Comparison of ENCODE assay signal across 8 cellular contexts in genomic region chr15:23497710-23498111, GRCh38. TPM values are rescaled to one million over a fixed set of nuclear protein-coding genes. Genes with fewer than 3 reads are reported as not detected.
DNase-seq lines count a peak whose midpoint lies in the region; ATAC-seq and TF ChIP-seq lines count a peak whose summit lies in the region.

No MANE protein-coding gene starts in this region.

- no peaks in the 10 kb centered on the region for H3K79me2 ChIP-seq in GM23248 (ENCODE audit: insufficient read depth)

- H3K27ac ChIP-seq in GM23248 (no peak overlapping the region), RWPE2 (ENCODE audit: poor library complexity, severe bottlenecking) (no peak overlapping the region)

- ATAC-seq in RWPE2 (ENCODE audit: low read depth) = 0 out of 3 replicates have a peak, but pooled peaks have one; percentile 46
- no peak for ATAC-seq in GM21825 (IDR thresholded peaks at IDR 0.05; ENCODE audit: unreplicated experiment)
- no peak for ATAC-seq in GM18870 (IDR thresholded peaks at IDR 0.05; ENCODE audit: unreplicated experiment)
- no peak for ATAC-seq in activated CD8-positive, alpha-beta memory T cell treated with anti-CD3 and anti-CD28 coated beads, Interleukin-2, amount 10 ng/mL, durations not matched to agents 7 days and 5 days

- no peaks in the 10 kb centered on the region for H3F3A ChIP-seq in GM23248 (ENCODE audit: insufficient read depth)

- H3K9me2 ChIP-seq in GM23248 (ENCODE audit: insufficient read depth) = no peaks in the 10 kb centered on the region

- H3K9me3 ChIP-seq in GM23248 (ENCODE audit: low read depth) (no peaks in the 10 kb centered on the region), RWPE2 (ENCODE audit: severe bottlenecking) (no peaks in the 10 kb centered on the region)

- in situ Hi-C loops in GM23248 (cut with MboI) = no loop called here

- H3K4me1 ChIP-seq in GM23248 (ENCODE audit: insufficient read depth) = no peaks in the 10 kb centered on the region
- no peaks in the 10 kb centered on the region for H3K4me1 ChIP-seq in RWPE2 (ENCODE audit: insufficient read depth, poor library complexity, severe bottlenecking)

- H3K27me3 Mint-ChIP-seq in activated CD8-positive, alpha-beta memory T cell treated with anti-CD3 and anti-CD28 coated beads, Interleukin-2, amount 10 ng/mL, durations not matched to agents 7 days and 5 days = no peaks in the 10 kb centered on the region

- peak; percentile 48 for TF ChIP-seq CTCF in RWPE2 (IDR thresholded peaks at IDR 0.05; ENCODE audit: poor library complexity, severe bottlenecking)

- no peak overlapping the region for H3K9ac ChIP-seq in GM23248

- H3K36me3 ChIP-seq in GM23248 (ENCODE audit: low read depth) (no peaks in the 10 kb centered on the region), RWPE2 (ENCODE audit: low read depth) (no peaks in the 10 kb centered on the region)

- CTCF ChIA-PET in activated CD8-positive, alpha-beta memory T cell treated with anti-CD3 and anti-CD28 coated beads, Interleukin-2, amount 10 ng/mL, durations not matched to agents 7 days and 5 days (lab: Charles Lee) = no interaction called here

- H3K9me3 Mint-ChIP-seq in activated CD8-positive, alpha-beta memory T cell treated with anti-CD3 and anti-CD28 coated beads, Interleukin-2, amount 10 ng/mL, durations not matched to agents 7 days and 5 days (ENCODE audit: low read depth) = no peaks in the 10 kb centered on the region

- H2AFZ ChIP-seq in GM23248 = no peak overlapping the region

- no peaks in the 10 kb centered on the region for H3K4me1 Mint-ChIP-seq in activated CD8-positive, alpha-beta memory T cell treated with anti-CD3 and anti-CD28 coated beads, Interleukin-2, amount 10 ng/mL, durations not matched to agents 7 days and 5 days

- no peaks in the 10 kb centered on the region for H3K27me3 ChIP-seq in GM23248 (replicated peaks; ENCODE audit: insufficient read depth)
- H3K27me3 ChIP-seq in RWPE2 (ENCODE audit: insufficient read depth, poor library complexity, severe bottlenecking) = peaks cover 2% of the 10 kb centered on the region

- H4K20me1 ChIP-seq in GM23248 (ENCODE audit: insufficient read depth) = no peaks in the 10 kb centered on the region

- H3K4me3 ChIP-seq in GM23248 (no peak overlapping the region), RWPE2 (ENCODE audit: severe bottlenecking) (no peak overlapping the region)

- H3K27ac Mint-ChIP-seq in activated CD8-positive, alpha-beta memory T cell treated with anti-CD3 and anti-CD28 coated beads, Interleukin-2, amount 10 ng/mL, durations not matched to agents 7 days and 5 days = no peak overlapping the region

- DNase-seq in Ammon's horn (ENCODE audit: low spot score) (peak; percentile 38), GM23248 (peak; percentile 49), RWPE2 (ENCODE audit: low spot score) (no peak), inferior parietal cortex (ENCODE audit: extremely low spot score) (peak; percentile 44), amniotic stem cell (lab: John Stamatoyannopoulos, UW) (no peak)
- DNase-seq in activated CD8-positive, alpha-beta memory T cell treated with anti-CD3 and anti-CD28 coated beads, Interleukin-2, amount 10 ng/mL, durations not matched to agents 7 days and 5 days = no peak

- H3K4me2 ChIP-seq in GM23248 (ENCODE audit: unreplicated experiment) = no peak overlapping the region

- WGBS in GM23248 (ENCODE audit: low coverage in 1 of 2, low lambda C conversion rate in 2 of 2, missing lambda C conversion rate in 2 of 2), 2 experiments = 2 to 10% methylated on average over 2 of the region's 2 CpGs

- no peaks in the 10 kb centered on the region for H3K36me3 Mint-ChIP-seq in activated CD8-positive, alpha-beta memory T cell treated with anti-CD3 and anti-CD28 coated beads, Interleukin-2, amount 10 ng/mL, durations not matched to agents 7 days and 5 days

- H3K4me3 Mint-ChIP-seq in activated CD8-positive, alpha-beta memory T cell treated with anti-CD3 and anti-CD28 coated beads, Interleukin-2, amount 10 ng/mL, durations not matched to agents 7 days and 5 days = no peak overlapping the region

RNA-seq across cellular contexts. Expression of gene GOLGA6L2, which starts 50.7 kb away (rescaled TPM):
- total RNA-seq in GM23248 (2014; rRNA removed; shearing (Covaris generic)) = not detected in 2 replicates
- polyA plus RNA-seq in GM23248 (2016; fragmentation: Nextera tagmentation; extraction: Ambion mirVana) = not detected in 2 replicates
- total RNA-seq in activated CD8-positive, alpha-beta memory T cell treated with anti-CD3 and anti-CD28 coated beads, Interleukin-2, amount 10 ng/mL, durations not matched to agents 7 days and 5 days = not detected

Comparison
In these comparisons a context has a peak if more than half of its experiments do, and no peak if none do; other contexts are left out.
1. DNase-seq: peak in Ammon's horn (single experiment), GM23248 (single experiment) and inferior parietal cortex (single experiment); none in RWPE2 (single experiment), amniotic stem cell (single experiment) and activated CD8-positive, alpha-beta memory T cell treated with anti-CD3 and anti-CD28 coated beads, Interleukin-2, amount 10 ng/mL, durations not matched to agents 7 days and 5 days (single experiment).